ENCODE assay signal across 1 cellular context in the genomic region with DNA sequence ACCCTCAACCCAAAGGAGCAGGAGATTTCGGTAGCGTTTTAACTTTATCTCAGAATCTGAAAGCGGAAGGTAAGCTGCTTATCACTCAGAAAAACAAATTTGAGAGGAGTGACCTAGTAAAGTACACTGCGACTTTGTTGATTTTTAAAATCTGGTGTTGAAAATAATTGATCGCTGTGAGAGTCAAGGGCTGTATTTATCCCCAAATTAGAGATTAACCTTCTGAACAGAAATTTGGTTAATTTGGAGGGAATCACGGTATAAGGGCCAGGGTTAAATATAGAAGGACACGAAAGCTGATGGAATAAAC.
TF ChIP-seq lines count a peak whose summit lies in the region.

No MANE protein-coding gene starts in this region.

TF ChIP-seq in HCT116, 20 proteins besides CTCF, POLR2A, EP300 and RAD21 (continued from another document):
- no peak for TF ChIP-seq SIN3A (IDR thresholded peaks at IDR 0.05; ENCODE audit: low read depth)
- TF ChIP-seq, protein P1, sequence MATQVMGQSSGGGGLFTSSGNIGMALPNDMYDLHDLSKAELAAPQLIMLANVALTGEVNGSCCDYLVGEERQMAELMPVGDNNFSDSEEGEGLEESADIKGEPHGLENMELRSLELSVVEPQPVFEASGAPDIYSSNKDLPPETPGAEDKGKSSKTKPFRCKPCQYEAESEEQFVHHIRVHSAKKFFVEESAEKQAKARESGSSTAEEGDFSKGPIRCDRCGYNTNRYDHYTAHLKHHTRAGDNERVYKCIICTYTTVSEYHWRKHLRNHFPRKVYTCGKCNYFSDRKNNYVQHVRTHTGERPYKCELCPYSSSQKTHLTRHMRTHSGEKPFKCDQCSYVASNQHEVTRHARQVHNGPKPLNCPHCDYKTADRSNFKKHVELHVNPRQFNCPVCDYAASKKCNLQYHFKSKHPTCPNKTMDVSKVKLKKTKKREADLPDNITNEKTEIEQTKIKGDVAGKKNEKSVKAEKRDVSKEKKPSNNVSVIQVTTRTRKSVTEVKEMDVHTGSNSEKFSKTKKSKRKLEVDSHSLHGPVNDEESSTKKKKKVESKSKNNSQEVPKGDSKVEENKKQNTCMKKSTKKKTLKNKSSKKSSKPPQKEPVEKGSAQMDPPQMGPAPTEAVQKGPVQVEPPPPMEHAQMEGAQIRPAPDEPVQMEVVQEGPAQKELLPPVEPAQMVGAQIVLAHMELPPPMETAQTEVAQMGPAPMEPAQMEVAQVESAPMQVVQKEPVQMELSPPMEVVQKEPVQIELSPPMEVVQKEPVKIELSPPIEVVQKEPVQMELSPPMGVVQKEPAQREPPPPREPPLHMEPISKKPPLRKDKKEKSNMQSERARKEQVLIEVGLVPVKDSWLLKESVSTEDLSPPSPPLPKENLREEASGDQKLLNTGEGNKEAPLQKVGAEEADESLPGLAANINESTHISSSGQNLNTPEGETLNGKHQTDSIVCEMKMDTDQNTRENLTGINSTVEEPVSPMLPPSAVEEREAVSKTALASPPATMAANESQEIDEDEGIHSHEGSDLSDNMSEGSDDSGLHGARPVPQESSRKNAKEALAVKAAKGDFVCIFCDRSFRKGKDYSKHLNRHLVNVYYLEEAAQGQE (IDR thresholded peaks at IDR 0.05; ENCODE audit: low read depth): no peak
- TF ChIP-seq CEBPB (IDR thresholded peaks at IDR 0.05; ENCODE audit: low read depth): no peak
- no peak for TF ChIP-seq CBX3 (IDR thresholded peaks at IDR 0.05; ENCODE audit: low read depth)
- TF ChIP-seq ELF1 (IDR thresholded peaks at IDR 0.05; ENCODE audit: borderline replicate concordance, low read depth): no peak
- TF ChIP-seq, protein P2, sequence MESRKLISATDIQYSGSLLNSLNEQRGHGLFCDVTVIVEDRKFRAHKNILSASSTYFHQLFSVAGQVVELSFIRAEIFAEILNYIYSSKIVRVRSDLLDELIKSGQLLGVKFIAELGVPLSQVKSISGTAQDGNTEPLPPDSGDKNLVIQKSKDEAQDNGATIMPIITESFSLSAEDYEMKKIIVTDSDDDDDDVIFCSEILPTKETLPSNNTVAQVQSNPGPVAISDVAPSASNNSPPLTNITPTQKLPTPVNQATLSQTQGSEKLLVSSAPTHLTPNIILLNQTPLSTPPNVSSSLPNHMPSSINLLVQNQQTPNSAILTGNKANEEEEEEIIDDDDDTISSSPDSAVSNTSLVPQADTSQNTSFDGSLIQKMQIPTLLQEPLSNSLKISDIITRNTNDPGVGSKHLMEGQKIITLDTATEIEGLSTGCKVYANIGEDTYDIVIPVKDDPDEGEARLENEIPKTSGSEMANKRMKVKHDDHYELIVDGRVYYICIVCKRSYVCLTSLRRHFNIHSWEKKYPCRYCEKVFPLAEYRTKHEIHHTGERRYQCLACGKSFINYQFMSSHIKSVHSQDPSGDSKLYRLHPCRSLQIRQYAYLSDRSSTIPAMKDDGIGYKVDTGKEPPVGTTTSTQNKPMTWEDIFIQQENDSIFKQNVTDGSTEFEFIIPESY (IDR thresholded peaks at IDR 0.05; ENCODE audit: extremely low read depth, insufficient replicate concordance, low read length): no peak
- TF ChIP-seq EZH2 (IDR thresholded peaks at IDR 0.05): no peak
